ENCODE assay signal across 18 cellular contexts in genomic region chr15:89346516-89346915, GRCh38.
"Had no signal": no experiment of that assay in that cellular context is flagged by ENCODE, and none has a peak within 500 bp of the region (broad histone marks: within the 10 kb centered on the region; RNA-seq: fewer than 3 reads in every experiment).

No MANE protein-coding gene starts in this region.

- H3K4me1 ChIP-seq: colonic mucosa, gastroesophageal sphincter, psoas muscle, upper lobe of left lung had no signal

- H3K27ac ChIP-seq: colonic mucosa, epithelial cell of prostate, gastroesophageal sphincter, psoas muscle, upper lobe of left lung had no signal

- DNase-seq: activated CD4-positive, alpha-beta T cell treated with anti-CD3 and anti-CD28 coated beads for 48 hours; activated CD8-positive, alpha-beta memory T cell treated with anti-CD3 and anti-CD28 coated beads, Interleukin-2, amount 50 U/mL, for 48 hours; activated CD8-positive, alpha-beta T cell treated with anti-CD3 and anti-CD28 coated beads, Interleukin-2, amount 10 ng/mL, durations not matched to agents 7 days and 5 days; activated naive CD4-positive, alpha-beta T cell treated with Interleukin-2 at 50 U/mL for 16 hours; activated naive CD8-positive, alpha-beta T cell treated with anti-CD3 and anti-CD28 coated beads, Interleukin-2, amount 50 U/mL, for 24 hours; colonic mucosa; effector CD4-positive, alpha-beta T cell; left cardiac atrium; mammary epithelial cell; natural killer cell; occipital lobe; psoas muscle; stimulated activated naive CD4-positive, alpha-beta T cell treated with Interleukin-2 at 50 U/mL for 16 hours; T-helper 9 cell; upper lobe of left lung had no signal

- H3K36me3 ChIP-seq: colonic mucosa, gastroesophageal sphincter, upper lobe of left lung had no signal

- H3K4me3 ChIP-seq: colonic mucosa, gastroesophageal sphincter, psoas muscle, upper lobe of left lung had no signal

- H3K9me3 ChIP-seq: colonic mucosa, gastroesophageal sphincter, psoas muscle, upper lobe of left lung had no signal

- H3K27me3 ChIP-seq: colonic mucosa, upper lobe of left lung had no signal

- ATAC-seq: activated CD8-positive, alpha-beta T cell treated with anti-CD3 and anti-CD28 coated beads, Interleukin-2, amount 10 ng/mL, durations not matched to agents 7 days and 5 days; activated naive CD8-positive, alpha-beta T cell treated with anti-CD3 and anti-CD28 coated beads, Interleukin-2, amount 50 U/mL, for 24 hours; gastroesophageal sphincter; left cardiac atrium; natural killer cell; psoas muscle; sciatic nerve had no signal
